21 cellular contexts compared by ENCODE assay signal in the genomic region with DNA sequence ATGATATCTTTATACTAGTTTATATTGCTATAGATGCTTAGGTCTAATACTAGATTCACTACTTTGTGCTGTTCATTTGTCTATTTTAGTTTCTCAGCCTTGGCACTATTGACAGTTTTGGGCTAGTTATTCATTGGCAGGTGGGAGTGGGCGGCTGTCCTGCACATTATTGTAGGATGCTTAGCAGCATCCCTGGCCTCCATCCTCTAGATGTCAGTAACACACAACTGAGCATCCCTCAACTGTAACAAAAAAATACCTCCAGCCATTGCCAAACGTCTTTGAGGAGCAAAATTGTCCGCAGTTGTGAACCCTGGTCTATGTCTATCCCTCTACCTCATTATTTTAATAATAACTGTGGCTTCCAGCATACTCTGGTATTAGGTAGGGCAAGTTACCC. TPM values are rescaled to one million over a fixed set of nuclear protein-coding genes. Genes with fewer than 3 reads are reported as not detected.
DNase-seq lines count a peak whose midpoint lies in the region; ATAC-seq and TF ChIP-seq lines count a peak whose summit lies in the region.
"Had no signal": no experiment of that assay in that cellular context is flagged by ENCODE, and none has a peak within 500 bp of the region (broad histone marks: within the 10 kb centered on the region; RNA-seq: fewer than 3 reads in every experiment).

No MANE protein-coding gene starts in this region.

- ATAC-seq in WTC11, result peak; percentile 67

- H3K27me3 ChIP-seq in Loucy (ENCODE audit: insufficient read depth, low read length, poor library complexity, severe bottlenecking), result no peaks in the 10 kb centered on the region
- H3K27me3 ChIP-seq in neural progenitor cell, result no peaks in the 10 kb centered on the region

- H3K4me1 ChIP-seq in Loucy (ENCODE audit: insufficient read depth, low read length, poor library complexity, severe bottlenecking), result no peaks in the 10 kb centered on the region
- no peaks in the 10 kb centered on the region for H3K4me1 ChIP-seq in neural progenitor cell

- H3K9ac ChIP-seq in Loucy (ENCODE audit: low read depth, low read length, poor library complexity, severe bottlenecking), result no peak overlapping the region
- H3K9ac ChIP-seq in neural progenitor cell, result no peak overlapping the region
- H3K9ac ChIP-seq: SK-N-SH had no signal

- H3F3A ChIP-seq in Loucy (ENCODE audit: low read depth) (no peaks in the 10 kb centered on the region), neural progenitor cell (ENCODE audit: low read depth) (no peaks in the 10 kb centered on the region)

- no peaks in the 10 kb centered on the region for H3K4me1 Mint-ChIP-seq in WTC11
- no peaks in the 10 kb centered on the region for H3K4me1 Mint-ChIP-seq in neural progenitor cell
- H3K4me1 Mint-ChIP-seq in activated CD4-positive, alpha-beta memory T cell treated with anti-CD3 and anti-CD28 coated beads for 36 hours (ENCODE audit: low read depth), result no peaks in the 10 kb centered on the region
- H3K4me1 Mint-ChIP-seq: B cell; CD4-positive, CD25-positive, alpha-beta regulatory T cell had no signal

- H3K36me3 ChIP-seq in Loucy (ENCODE audit: insufficient read depth, low read length) (no peaks in the 10 kb centered on the region), neural progenitor cell (no peaks in the 10 kb centered on the region)

- POLR2A ChIA-PET in WTC11 (lab: Charles Lee), result no interaction called here
- POLR2A ChIA-PET in activated CD4-positive, alpha-beta memory T cell treated with anti-CD3 and anti-CD28 coated beads for 36 hours (lab: Charles Lee), result no interaction called here

- H3K36me3 Mint-ChIP-seq in WTC11, result no peaks in the 10 kb centered on the region
- H3K36me3 Mint-ChIP-seq in neural progenitor cell, result no peaks in the 10 kb centered on the region
- no peaks in the 10 kb centered on the region for H3K36me3 Mint-ChIP-seq in activated CD4-positive, alpha-beta memory T cell treated with anti-CD3 and anti-CD28 coated beads for 36 hours
- H3K36me3 Mint-ChIP-seq: CD4-positive, CD25-positive, alpha-beta regulatory T cell had no signal

- no peaks in the 10 kb centered on the region for H3K9me2 ChIP-seq in Loucy (replicated peaks; ENCODE audit: low read depth, low read length)
- H3K9me2 ChIP-seq: SK-N-SH had no signal

- peaks cover 8% of the 10 kb centered on the region for H3K9me3 Mint-ChIP-seq in WTC11
- no peaks in the 10 kb centered on the region for H3K9me3 Mint-ChIP-seq in neural progenitor cell
- H3K9me3 Mint-ChIP-seq in activated CD4-positive, alpha-beta memory T cell treated with anti-CD3 and anti-CD28 coated beads for 36 hours, result no peaks in the 10 kb centered on the region

- no peak overlapping the region for H2AFZ ChIP-seq in Loucy (ENCODE audit: low read length)
- H2AFZ ChIP-seq in neural progenitor cell (replicated peaks), result no peak overlapping the region

- H4K20me1 ChIP-seq in Loucy (ENCODE audit: insufficient read depth, low read length, poor library complexity, severe bottlenecking) (no peaks in the 10 kb centered on the region), neural progenitor cell (ENCODE audit: low read depth) (no peaks in the 10 kb centered on the region)

- H3K27ac Mint-ChIP-seq in WTC11, result no peak overlapping the region
- no peak overlapping the region for H3K27ac Mint-ChIP-seq in neural progenitor cell
- H3K27ac Mint-ChIP-seq in activated CD4-positive, alpha-beta memory T cell treated with anti-CD3 and anti-CD28 coated beads for 36 hours, result no peak overlapping the region
- H3K27ac Mint-ChIP-seq: B cell; CD4-positive, CD25-positive, alpha-beta regulatory T cell had no signal

- H3K27me3 Mint-ChIP-seq in WTC11 (ENCODE audit: low read depth), result no peaks in the 10 kb centered on the region
- H3K27me3 Mint-ChIP-seq in neural progenitor cell (ENCODE audit: insufficient read depth, low read depth), result no peaks in the 10 kb centered on the region
- H3K27me3 Mint-ChIP-seq in activated CD4-positive, alpha-beta memory T cell treated with anti-CD3 and anti-CD28 coated beads for 36 hours, result peaks cover 6% of the 10 kb centered on the region
- H3K27me3 Mint-ChIP-seq: B cell; CD4-positive, CD25-positive, alpha-beta regulatory T cell had no signal

- H3K79me2 ChIP-seq in Loucy (ENCODE audit: insufficient read depth, low read length) (no peaks in the 10 kb centered on the region), neural progenitor cell (ENCODE audit: low read depth) (no peaks in the 10 kb centered on the region)

- TF ChIP-seq CTCF in Loucy (conservative IDR thresholded peaks at IDR 0.05; ENCODE audit: low read length), result peak; percentile 26
- TF ChIP-seq CTCF in WTC11 (IDR thresholded peaks at IDR 0.05), result no peak
- TF ChIP-seq CTCF in neural progenitor cell (IDR thresholded peaks at IDR 0.05), result peak; percentile 18

- DNase-seq in DMS 273 (lab: John Stamatoyannopoulos, UW; ENCODE audit: unreplicated experiment) (peak; percentile 1), DMS 273 treated with DMSO at 0.1 percent for 48 hours (lab: John Stamatoyannopoulos, UW) (no peak), WTC11 (ENCODE audit: low spot score) (no peak), neural progenitor cell (ENCODE audit: low spot score) (no peak), NCI-H510A (lab: John Stamatoyannopoulos, UW) (no peak), D341Med (ENCODE audit: low spot score) (no peak)
- no peak for DNase-seq in activated CD4-positive, alpha-beta memory T cell treated with anti-CD3 and anti-CD28 coated beads for 36 hours
- DNase-seq: CD4-positive, CD25-positive, alpha-beta regulatory T cell; COR-L47; H7; KG1; MV-4-11; NCI-H1694 treated with DMSO at 0.1 percent for 48 hours; NCI-H2227 treated with DMSO at 0.1 percent for 48 hours; NK-92 treated with Interleukin-12 subunit alpha and Interleukin-12 subunit beta, amount 100 ng/mL, for 24 hours; SHP77; SK-N-SH had no signal

- CTCF ChIA-PET in WTC11 (lab: Charles Lee), result no interaction called here
- CTCF ChIA-PET in activated CD4-positive, alpha-beta memory T cell treated with anti-CD3 and anti-CD28 coated beads for 36 hours (lab: Charles Lee), result no interaction called here

- H3K4me3 ChIP-seq in Loucy (ENCODE audit: low read length, poor library complexity, severe bottlenecking) (no peak overlapping the region), neural progenitor cell (no peak overlapping the region)

- no peak overlapping the region for H3K27ac ChIP-seq in neural progenitor cell
- H3K27ac ChIP-seq: 22Rv1 had no signal

- H3K9me3 ChIP-seq in Loucy (ENCODE audit: insufficient read depth, low read depth, low read length) (no peaks in the 10 kb centered on the region), neural progenitor cell (ENCODE audit: low read depth) (no peaks in the 10 kb centered on the region)
- H3K9me3 ChIP-seq: SK-N-SH had no signal

- H3K4me3 Mint-ChIP-seq in WTC11 (no peak overlapping the region), neural progenitor cell (no peak overlapping the region)
- H3K4me3 Mint-ChIP-seq in activated CD4-positive, alpha-beta memory T cell treated with anti-CD3 and anti-CD28 coated beads for 36 hours, result no peak overlapping the region
- H3K4me3 Mint-ChIP-seq: B cell; CD4-positive, CD25-positive, alpha-beta regulatory T cell had no signal

- H3K4me2 ChIP-seq in Loucy (ENCODE audit: low read depth, low read length, poor library complexity, severe bottlenecking) (no peak overlapping the region), neural progenitor cell (no peak overlapping the region)
- H3K4me2 ChIP-seq: SK-N-SH had no signal

- intact Hi-C loops in activated CD4-positive, alpha-beta memory T cell treated with anti-CD3 and anti-CD28 coated beads for 36 hours (cut with micrococcal nuclease), result no loop called here

TF ChIP-seq in WTC11, 78 proteins besides CTCF, POLR2A, EP300 and RAD21 (continues in another document):
- TF ChIP-seq FOXJ3 (CRISPR knock-in tag; IDR thresholded peaks at IDR 0.05; ENCODE audit: borderline replicate concordance) (no peak), ZNF396 (CRISPR knock-in tag; IDR thresholded peaks at IDR 0.05; ENCODE audit: borderline replicate concordance) (no peak), ZNF138 (CRISPR knock-in tag; conservative IDR thresholded peaks at IDR 0.05) (no peak), MXD4 (CRISPR knock-in tag; IDR thresholded peaks at IDR 0.05; ENCODE audit: borderline replicate concordance) (no peak), ELF4 (CRISPR knock-in tag; IDR thresholded peaks at IDR 0.05; ENCODE audit: low read depth) (no peak), IRF2 (CRISPR knock-in tag; IDR thresholded peaks at IDR 0.05; ENCODE audit: borderline replicate concordance, low read depth) (no peak)
- TF ChIP-seq, protein P1, sequence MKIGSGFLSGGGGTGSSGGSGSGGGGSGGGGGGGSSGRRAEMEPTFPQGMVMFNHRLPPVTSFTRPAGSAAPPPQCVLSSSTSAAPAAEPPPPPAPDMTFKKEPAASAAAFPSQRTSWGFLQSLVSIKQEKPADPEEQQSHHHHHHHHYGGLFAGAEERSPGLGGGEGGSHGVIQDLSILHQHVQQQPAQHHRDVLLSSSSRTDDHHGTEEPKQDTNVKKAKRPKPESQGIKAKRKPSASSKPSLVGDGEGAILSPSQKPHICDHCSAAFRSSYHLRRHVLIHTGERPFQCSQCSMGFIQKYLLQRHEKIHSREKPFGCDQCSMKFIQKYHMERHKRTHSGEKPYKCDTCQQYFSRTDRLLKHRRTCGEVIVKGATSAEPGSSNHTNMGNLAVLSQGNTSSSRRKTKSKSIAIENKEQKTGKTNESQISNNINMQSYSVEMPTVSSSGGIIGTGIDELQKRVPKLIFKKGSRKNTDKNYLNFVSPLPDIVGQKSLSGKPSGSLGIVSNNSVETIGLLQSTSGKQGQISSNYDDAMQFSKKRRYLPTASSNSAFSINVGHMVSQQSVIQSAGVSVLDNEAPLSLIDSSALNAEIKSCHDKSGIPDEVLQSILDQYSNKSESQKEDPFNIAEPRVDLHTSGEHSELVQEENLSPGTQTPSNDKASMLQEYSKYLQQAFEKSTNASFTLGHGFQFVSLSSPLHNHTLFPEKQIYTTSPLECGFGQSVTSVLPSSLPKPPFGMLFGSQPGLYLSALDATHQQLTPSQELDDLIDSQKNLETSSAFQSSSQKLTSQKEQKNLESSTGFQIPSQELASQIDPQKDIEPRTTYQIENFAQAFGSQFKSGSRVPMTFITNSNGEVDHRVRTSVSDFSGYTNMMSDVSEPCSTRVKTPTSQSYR (CRISPR knock-in tag; IDR thresholded peaks at IDR 0.05), result no peak

RNA-seq across cellular contexts. Expression of a gene that starts 34.4 kb away (rescaled TPM):
- total RNA-seq in WTC11 (2021) (1.4 to 1.9 TPM (median 1.6 TPM) in 3 replicates), neural progenitor cell (ENCODE audit: low replicate concordance) (not detected in 2 replicates)
- total RNA-seq in activated CD4-positive, alpha-beta memory T cell treated with anti-CD3 and anti-CD28 coated beads for 36 hours, result not detected
- total RNA-seq: B cell; CD4-positive, CD25-positive, alpha-beta regulatory T cell; H7; HT-29 had no signal
